ENCODE assay signal across 9 cellular contexts in the genomic region with DNA sequence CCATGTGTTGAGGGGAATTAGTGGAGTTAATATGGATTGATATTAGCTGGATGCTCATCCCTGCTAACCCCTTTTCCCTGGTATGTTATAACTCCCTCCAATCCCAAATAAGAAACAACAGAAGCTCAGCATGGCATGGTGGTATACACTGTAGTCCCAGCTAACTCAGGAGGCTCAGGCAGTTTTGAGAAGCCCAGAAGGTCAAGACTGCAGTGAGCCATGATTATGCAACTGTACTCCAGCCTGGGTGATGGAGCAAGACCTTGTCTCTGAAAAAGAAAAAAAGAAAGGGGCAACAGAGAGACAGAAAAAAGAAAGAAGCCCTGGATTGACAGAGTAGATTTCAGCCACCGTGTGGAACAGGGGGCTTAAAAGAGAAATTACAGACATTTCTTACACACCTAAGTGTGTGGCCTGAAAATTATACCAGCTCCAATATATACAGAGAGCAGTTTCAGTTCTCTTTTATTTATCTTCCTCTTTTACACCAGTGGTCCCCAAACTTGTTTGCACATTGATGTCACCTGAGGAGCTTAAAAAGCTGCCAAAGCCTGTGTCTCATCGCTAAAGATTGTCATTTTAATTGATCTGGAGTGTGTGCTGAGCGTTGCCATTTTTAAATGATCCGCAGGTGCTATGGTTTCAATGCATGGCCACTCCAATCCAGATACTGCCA.
DNase-seq lines count a peak whose midpoint lies in the region; ATAC-seq lines count a peak whose summit lies in the region.
"Had no signal": no experiment of that assay in that cellular context is flagged by ENCODE, and none has a peak within 500 bp of the region (broad histone marks: within the 10 kb centered on the region; RNA-seq: fewer than 3 reads in every experiment).

No MANE protein-coding gene starts in this region.

- DNase-seq in Karpas-422: peak; percentile 86
- DNase-seq in iris pigment epithelial cell (ENCODE audit: low read depth): peak; percentile 77
- DNase-seq in SJCRH30: no peak
- no peak for DNase-seq in activated naive CD4-positive, alpha-beta T cell treated with Interleukin-2 at 50 U/mL for 16 hours
- DNase-seq in retina: no peak
- DNase-seq in activated CD4-positive, alpha-beta T cell treated with anti-CD3 and anti-CD28 coated beads, Interleukin-2, amount 50 U/mL, for 4 hours: no peak
- DNase-seq: NK-92 treated with Interleukin-12 subunit alpha and Interleukin-12 subunit beta, amount 100 ng/mL, for 24 hours had no signal

- H4K20me1 ChIP-seq in Karpas-422 (ENCODE audit: insufficient read depth, low read depth, low read length): no peaks in the 10 kb centered on the region

- H3K4me1 ChIP-seq in Karpas-422 (ENCODE audit: low read length): peaks cover 15% of the 10 kb centered on the region
- no peaks in the 10 kb centered on the region for H3K4me1 ChIP-seq in SJCRH30

- H3K4me2 ChIP-seq in Karpas-422 (ENCODE audit: low read depth, low read length, poor library complexity, severe bottlenecking): peak overlapping the region; percentile 50

- peak; percentile 99 for ATAC-seq in GM18909 (IDR thresholded peaks at IDR 0.05; ENCODE audit: poor library complexity, unreplicated experiment)
- ATAC-seq in HG02623 (IDR thresholded peaks at IDR 0.05; ENCODE audit: unreplicated experiment): peak; percentile 97

- H2AFZ ChIP-seq in Karpas-422 (ENCODE audit: low read length): peak overlapping the region; percentile 50

- H3K9me2 ChIP-seq in Karpas-422 (replicated peaks; ENCODE audit: insufficient read depth, low read length): 0 out of 2 replicates have a peak, but pooled peaks cover 5% of the 10 kb centered on the region

- H3K9me3 ChIP-seq in Karpas-422 (ENCODE audit: low read length) (no peaks in the 10 kb centered on the region), SJCRH30 (replicated peaks) (no peaks in the 10 kb centered on the region)

- H3K36me3 ChIP-seq in Karpas-422 (ENCODE audit: insufficient read depth, low read length) (no peaks in the 10 kb centered on the region), SJCRH30 (no peaks in the 10 kb centered on the region)

- H3K79me2 ChIP-seq in Karpas-422 (ENCODE audit: low read length): no peaks in the 10 kb centered on the region

- peak overlapping the region; percentile 53 for H3K9ac ChIP-seq in Karpas-422 (ENCODE audit: low read length)

- H3K4me3 ChIP-seq in Karpas-422 (ENCODE audit: low read length) (peak overlapping the region; percentile 22; the same call in 1 of the 2 replicates), SJCRH30 (no peak overlapping the region)

- peak overlapping the region; percentile 91 for H3K27ac ChIP-seq in Karpas-422 (ENCODE audit: low read length)
- H3K27ac ChIP-seq in SJCRH30: no peak overlapping the region

- no peaks in the 10 kb centered on the region for H3K27me3 ChIP-seq in Karpas-422 (ENCODE audit: low read length)
- no peaks in the 10 kb centered on the region for H3K27me3 ChIP-seq in SJCRH30

Comparison
In these comparisons a context has a peak if more than half of its experiments do, and no peak if none do; other contexts are left out.
1. DNase-seq: peak in Karpas-422 (single experiment) and iris pigment epithelial cell (single experiment); none in SJCRH30 (0 of 2), activated naive CD4-positive, alpha-beta T cell treated with Interleukin-2 at 50 U/mL for 16 hours (single experiment), retina (single experiment) and activated CD4-positive, alpha-beta T cell treated with anti-CD3 and anti-CD28 coated beads, Interleukin-2, amount 50 U/mL, for 4 hours (0 of 2).